21 cellular contexts compared by ENCODE assay signal in the genomic region with DNA sequence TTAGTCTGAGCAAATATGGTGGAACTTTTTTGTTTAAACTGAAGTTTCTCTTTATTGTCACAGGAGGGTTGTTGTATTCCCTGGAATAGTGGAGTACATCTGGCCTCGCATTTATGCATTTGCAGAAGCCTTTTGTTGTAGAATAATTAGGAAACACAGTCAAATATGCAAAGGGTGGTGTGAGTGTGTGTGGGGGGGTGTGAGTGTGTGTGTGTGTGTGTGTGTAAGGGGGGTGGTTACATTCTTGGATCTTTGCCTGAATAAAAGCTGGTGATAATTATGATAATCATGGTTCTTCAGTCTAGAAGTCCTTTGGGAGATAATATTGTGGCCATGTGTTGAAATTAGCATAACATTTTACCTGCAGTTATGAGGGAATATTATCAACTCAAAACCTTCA.
A peak's percentile ranks its signal among the peaks of the same experiment; 100 is the strongest.
DNase-seq lines count a peak whose midpoint lies in the region; TF ChIP-seq lines count a peak whose summit lies in the region.
"Had no signal": no experiment of that assay in that cellular context is flagged by ENCODE, and none has a peak within 500 bp of the region (broad histone marks: within the 10 kb centered on the region; RNA-seq: fewer than 3 reads in every experiment).

No MANE protein-coding gene starts in this region.

- H3K4me3 ChIP-seq in HAP-1 (no peak overlapping the region), SK-N-MC (peak overlapping the region; percentile 35), dorsolateral prefrontal cortex (no peak overlapping the region)
- H3K4me3 ChIP-seq: BLaER1, GM12878, GM23248 had no signal

- TF ChIP-seq CTCF in dorsolateral prefrontal cortex (IDR thresholded peaks at IDR 0.05 in 54 of 56, conservative IDR thresholded peaks at IDR 0.05 in 2 of 56; ENCODE audit: low read depth in 1 of 56, partially characterized antibody in 56 of 56): no peak

- H3K27ac ChIP-seq in SK-N-MC (no peak overlapping the region), dorsolateral prefrontal cortex (no peak overlapping the region)
- H3K27ac ChIP-seq: BLaER1, GM23248 had no signal

- H3K9ac ChIP-seq in SK-N-MC (ENCODE audit: insufficient read length): no peak overlapping the region
- H3K9ac ChIP-seq: BLaER1, GM23248, SK-N-SH had no signal

- H3K36me3 ChIP-seq in HAP-1 (replicated peaks) (no peaks in the 10 kb centered on the region), SK-N-MC (ENCODE audit: insufficient read depth, low read length) (no peaks in the 10 kb centered on the region)
- H3K36me3 ChIP-seq: BLaER1 had no signal

- in situ Hi-C loops in HAP-1 (cut with MboI; ENCODE audit: low sequenced_read_pairs): no loop called here

- peak; percentile 44 for DNase-seq in NCI-H1092 treated with DMSO at 0.1 percent for 48 hours (lab: John Stamatoyannopoulos, UW)
- DNase-seq in NCI-H1092 (lab: John Stamatoyannopoulos, UW): no peak
- DNase-seq in HAP-1 (ENCODE audit: low spot score in 2 of 2): peak; percentile 49 to 65
- DNase-seq in NCI-H146 (lab: John Stamatoyannopoulos, UW): peak; percentile 45
- DNase-seq in SK-N-MC (ENCODE audit: low read depth, low spot score): no peak
- no peak for DNase-seq in dedifferentiated amniotic fluid mesenchymal stem cell (ENCODE audit: extremely low spot score)
- DNase-seq in dorsolateral prefrontal cortex: no peak
- no peak for DNase-seq in activated CD4-positive, alpha-beta T cell treated with anti-CD3 and anti-CD28 coated beads for 4 hours
- DNase-seq: CD4-positive, CD25-positive, alpha-beta regulatory T cell; EL; GDM1; GM23248; H7; HFFc6; KBM-7; MM.1S; SIG-M5; SK-N-SH; SW 1271 had no signal

- peaks cover 38% of the 10 kb centered on the region for H3K4me1 ChIP-seq in HAP-1
- H3K4me1 ChIP-seq: BLaER1 had no signal

- H3K9me3 ChIP-seq in HAP-1: no peaks in the 10 kb centered on the region
- no peaks in the 10 kb centered on the region for H3K9me3 ChIP-seq in SK-N-MC (ENCODE audit: low read depth, low read length)
- H3K9me3 ChIP-seq: BLaER1, SK-N-SH had no signal

- intact Hi-C loops in dorsolateral prefrontal cortex (cut with DNase I): no loop called here

- H3K27me3 ChIP-seq in HAP-1 (ENCODE audit: low read depth) (no peaks in the 10 kb centered on the region), dorsolateral prefrontal cortex (no peaks in the 10 kb centered on the region)
- H3K27me3 ChIP-seq: BLaER1 had no signal

Comparison
In these comparisons a context has a peak if more than half of its experiments do, and no peak if none do; other contexts are left out.
1. DNase-seq: peak in NCI-H1092 treated with DMSO at 0.1 percent for 48 hours (single experiment), HAP-1 (2 of 2) and NCI-H146 (single experiment); none in NCI-H1092 (single experiment), SK-N-MC (single experiment), dedifferentiated amniotic fluid mesenchymal stem cell (single experiment), dorsolateral prefrontal cortex (0 of 10) and activated CD4-positive, alpha-beta T cell treated with anti-CD3 and anti-CD28 coated beads for 4 hours (0 of 2).